Comparison of ENCODE assay signal across 8 cellular contexts in the genomic region with DNA sequence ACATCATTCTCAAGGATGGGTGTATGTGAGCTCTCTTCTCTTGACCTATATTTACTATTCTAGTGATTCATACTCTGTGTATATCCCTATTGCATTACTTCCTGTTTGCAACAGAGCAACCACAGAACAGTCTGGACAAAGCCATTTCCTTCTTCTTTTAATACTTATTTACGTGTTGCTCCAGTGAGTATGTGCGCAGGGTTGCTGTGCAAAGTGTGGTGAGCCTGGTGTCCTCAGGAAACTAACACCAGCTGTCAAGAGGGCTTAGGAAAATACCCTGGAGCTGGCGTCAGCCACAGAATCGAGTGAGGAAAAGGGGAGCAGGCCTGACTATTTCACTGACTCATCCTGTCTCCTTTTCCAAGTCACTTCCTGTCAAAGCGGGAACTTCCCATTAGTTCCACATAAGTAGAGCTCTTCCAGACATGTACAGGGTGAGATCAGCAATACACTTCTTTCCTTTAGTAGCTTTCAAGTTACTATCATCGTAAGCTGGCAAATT.
DNase-seq lines count a peak whose midpoint lies in the region; ATAC-seq and TF ChIP-seq lines count a peak whose summit lies in the region.

No MANE protein-coding gene starts in this region.

- H2AK5ac ChIP-seq in mesenchymal stem cell (ENCODE audit: low read length, severe bottlenecking) = no peak overlapping the region

- peaks cover 0 to 10% (median 6%) of the 10 kb centered on the region in 3 donors for H3K4me1 Mint-ChIP-seq in CD8-positive, alpha-beta memory T cell
- peaks cover 7 to 11% (median 8%) of the 10 kb centered on the region in 4 donors for H3K4me1 Mint-ChIP-seq in CD4-positive, alpha-beta memory T cell

- H3K14ac ChIP-seq in mesenchymal stem cell (ENCODE audit: low read length in 2 of 2) = no peak overlapping the region

- ATAC-seq in GM18858 (IDR thresholded peaks at IDR 0.05; ENCODE audit: unreplicated experiment) = no peak
- no peak for ATAC-seq in HG03159 (IDR thresholded peaks at IDR 0.05; ENCODE audit: unreplicated experiment)

- no peaks in the 10 kb centered on the region for H3K4me1 ChIP-seq in colonic mucosa
- peaks cover 2% of the 10 kb centered on the region for H3K4me1 ChIP-seq in mesenchymal stem cell (ENCODE audit: control insufficient read depth, insufficient read depth, low read depth, low read length)
- H3K4me1 ChIP-seq in CD8-positive, alpha-beta memory T cell (ENCODE audit: insufficient read depth, low read length) = no peaks in the 10 kb centered on the region
- H3K4me1 ChIP-seq in CD4-positive, alpha-beta memory T cell (ENCODE audit: insufficient read depth, low read length) = no peaks in the 10 kb centered on the region

- H3K9me3 ChIP-seq in colonic mucosa = no peaks in the 10 kb centered on the region
- no peaks in the 10 kb centered on the region for H3K9me3 ChIP-seq in mesenchymal stem cell (ENCODE audit: control insufficient read depth, low read length)
- H3K9me3 ChIP-seq in CD8-positive, alpha-beta memory T cell (ENCODE audit: low read length) = no peaks in the 10 kb centered on the region
- H3K9me3 ChIP-seq in CD4-positive, alpha-beta memory T cell (ENCODE audit: control insufficient read depth in 1 of 2, low read length in 2 of 2) = no peaks in the 10 kb centered on the region

- WGBS in mesenchymal stem cell = 0% methylated on average over 4 of the region's 6 CpGs

- H3K79me1 ChIP-seq in mesenchymal stem cell (replicated peaks; ENCODE audit: low read length, poor library complexity, severe bottlenecking) = no peaks in the 10 kb centered on the region

- POLR2A ChIA-PET in CD8-positive, alpha-beta memory T cell (lab: Charles Lee) = no interaction called here
- POLR2A ChIA-PET in CD4-positive, alpha-beta memory T cell (lab: Charles Lee; ENCODE audit: partially characterized antibody) = interaction anchor here (1.4 kb wide), 1 partner anchor 9 kb away, joined by 5 read pairs; no protein-coding TSS in a partner anchor

- no peaks in the 10 kb centered on the region for H3K36me3 Mint-ChIP-seq in CD8-positive, alpha-beta memory T cell
- no peaks in the 10 kb centered on the region for H3K36me3 Mint-ChIP-seq in CD4-positive, alpha-beta memory T cell

- no peak overlapping the region for H4K91ac ChIP-seq in mesenchymal stem cell (ENCODE audit: low read length)

- H3K9me3 Mint-ChIP-seq in CD8-positive, alpha-beta memory T cell = no peaks in the 10 kb centered on the region
- H3K9me3 Mint-ChIP-seq in CD4-positive, alpha-beta memory T cell = peaks cover 0 to 2% (median 0%) of the 10 kb centered on the region in 8 donors

- H3K27me3 Mint-ChIP-seq in CD8-positive, alpha-beta memory T cell = peaks cover 5 to 11% of the 10 kb centered on the region in 2 donors
- peaks cover 3 to 7% of the 10 kb centered on the region in 2 donors for H3K27me3 Mint-ChIP-seq in CD4-positive, alpha-beta memory T cell

- H3K9ac ChIP-seq in colonic mucosa (ENCODE audit: low read depth in 2 of 2, low read length in 2 of 2) (no peak overlapping the region), mesenchymal stem cell (ENCODE audit: low read length) (peak overlapping the region; percentile 49)

- H3K18ac ChIP-seq in mesenchymal stem cell (ENCODE audit: low read depth in 1 of 2, low read length in 2 of 2) = no peak overlapping the region

- no peak overlapping the region for H4K8ac ChIP-seq in mesenchymal stem cell (ENCODE audit: low read length)

- no peak for TF ChIP-seq CTCF in colonic mucosa (IDR thresholded peaks at IDR 0.05)

- H3K27me3 ChIP-seq in colonic mucosa (no peaks in the 10 kb centered on the region), mesenchymal stem cell (ENCODE audit: control insufficient read depth in 1 of 2, insufficient read depth in 1 of 2, low read length in 2 of 2) (no peaks in the 10 kb centered on the region)
- no peaks in the 10 kb centered on the region for H3K27me3 ChIP-seq in CD8-positive, alpha-beta memory T cell (ENCODE audit: insufficient read depth, low read length, poor library complexity, severe bottlenecking)
- no peaks in the 10 kb centered on the region for H3K27me3 ChIP-seq in CD4-positive, alpha-beta memory T cell (ENCODE audit: insufficient read depth, low read length)

- H3K4me3 Mint-ChIP-seq in CD8-positive, alpha-beta memory T cell = peak overlapping the region in 1 of 7 donors; percentile 2
- H3K4me3 Mint-ChIP-seq in CD4-positive, alpha-beta memory T cell = no peak overlapping the region

- H3K36me3 ChIP-seq in colonic mucosa (no peaks in the 10 kb centered on the region), mesenchymal stem cell (ENCODE audit: control insufficient read depth in 1 of 2, insufficient read depth in 2 of 2, low read depth in 1 of 2, low read length in 2 of 2) (no peaks in the 10 kb centered on the region)
- no peaks in the 10 kb centered on the region for H3K36me3 ChIP-seq in CD8-positive, alpha-beta memory T cell (ENCODE audit: insufficient read depth, low read length)
- no peaks in the 10 kb centered on the region for H3K36me3 ChIP-seq in CD4-positive, alpha-beta memory T cell (ENCODE audit: insufficient read depth, low read length)

- H3K4me3 ChIP-seq in colonic mucosa (no peak overlapping the region), mesenchymal stem cell (ENCODE audit: insufficient read depth in 1 of 2, low read depth in 1 of 2, low read length in 2 of 2) (peak overlapping the region in 1 of 2 experiments; percentile 27)
- no peak overlapping the region for H3K4me3 ChIP-seq in CD8-positive, alpha-beta memory T cell (ENCODE audit: low read length)
- H3K4me3 ChIP-seq in CD4-positive, alpha-beta memory T cell (ENCODE audit: low read length in 2 of 2) = no peak overlapping the region

- CTCF ChIA-PET in CD8-positive, alpha-beta memory T cell (lab: Charles Lee) = no interaction called here
- CTCF ChIA-PET in CD4-positive, alpha-beta memory T cell (lab: Charles Lee; ENCODE audit: partially characterized antibody) = no interaction called here

- H3K27ac Mint-ChIP-seq in CD8-positive, alpha-beta memory T cell = peak overlapping the region in 1 of 8 donors; percentile 5
- H3K27ac Mint-ChIP-seq in CD4-positive, alpha-beta memory T cell = peak overlapping the region in 2 of 7 donors; percentile 5 to 7

- intact Hi-C loops in colonic mucosa (cut with DNase I) = no loop called here
- intact Hi-C loops in CD4-positive, alpha-beta memory T cell (cut with micrococcal nuclease) = no loop called here

- H3K4ac ChIP-seq in mesenchymal stem cell (ENCODE audit: low read depth in 1 of 2, low read length in 2 of 2) = no peak overlapping the region

- H2BK15ac ChIP-seq in mesenchymal stem cell (ENCODE audit: low read depth, poor library complexity, severe bottlenecking) = no peak overlapping the region

- no peak overlapping the region for H3K23ac ChIP-seq in mesenchymal stem cell (ENCODE audit: low read length in 2 of 2)

- no peak overlapping the region for H2BK12ac ChIP-seq in mesenchymal stem cell (ENCODE audit: low read length in 2 of 2)

- H3K4me2 ChIP-seq in mesenchymal stem cell (ENCODE audit: low read length, poor library complexity, severe bottlenecking) = no peak overlapping the region

- DNase-seq in CD1c-positive myeloid dendritic cell (ENCODE audit: extremely low spot score) (peak; percentile 88), NCI-H2029 (lab: John Stamatoyannopoulos, UW) (peak; percentile 90), colonic mucosa (peak; percentile 30), mesenchymal stem cell (peak; percentile 100)
- DNase-seq in CD8-positive, alpha-beta memory T cell = no peak
- DNase-seq in CD4-positive, alpha-beta memory T cell = no peak

- H3K27ac ChIP-seq in colonic mucosa (peak overlapping the region; percentile 11), mesenchymal stem cell (ENCODE audit: low read length, poor library complexity, severe bottlenecking) (peak overlapping the region; percentile 70)
- no peak overlapping the region for H3K27ac ChIP-seq in CD8-positive, alpha-beta memory T cell (ENCODE audit: low read depth, low read length)
- H3K27ac ChIP-seq in CD4-positive, alpha-beta memory T cell (ENCODE audit: low read depth, low read length) = no peak overlapping the region

- no peak overlapping the region for H2BK120ac ChIP-seq in mesenchymal stem cell (ENCODE audit: low read depth, low read length)

- H2BK5ac ChIP-seq in mesenchymal stem cell (ENCODE audit: low read depth, low read length, poor library complexity, severe bottlenecking) = no peak overlapping the region

- no peak overlapping the region for H2AFZ ChIP-seq in mesenchymal stem cell (ENCODE audit: low read depth, low read length)

Comparison
In these comparisons a context has a peak if more than half of its experiments do, and no peak if none do; other contexts are left out.
1. DNase-seq: peak in CD1c-positive myeloid dendritic cell (single experiment), NCI-H2029 (single experiment), colonic mucosa (single experiment) and mesenchymal stem cell (single experiment); none in CD8-positive, alpha-beta memory T cell (0 of 5) and CD4-positive, alpha-beta memory T cell (0 of 5).
2. H3K27ac ChIP-seq: peak in colonic mucosa (single experiment) and mesenchymal stem cell (single experiment); none in CD8-positive, alpha-beta memory T cell (single experiment) and CD4-positive, alpha-beta memory T cell (single experiment).